ENCODE assay signal across 11 cellular contexts in genomic region chr5:168712280-168712924, GRCh38.
DNase-seq lines count a peak whose midpoint lies in the region; ATAC-seq and TF ChIP-seq lines count a peak whose summit lies in the region.
"Had no signal": no experiment of that assay in that cellular context is flagged by ENCODE, and none has a peak within 500 bp of the region (broad histone marks: within the 10 kb centered on the region; RNA-seq: fewer than 3 reads in every experiment).

No MANE protein-coding gene starts in this region.

- no peak for TF ChIP-seq POLR2A in NB4 (IDR thresholded peaks at IDR 0.05; ENCODE audit: extremely low read depth, insufficient read length)

- H3K4me3 ChIP-seq in NB4 (ENCODE audit: low read depth, low read length) (no peak overlapping the region), epithelial cell of esophagus (ENCODE audit: low read length) (no peak overlapping the region)
- H3K4me3 ChIP-seq: suprapubic skin had no signal

- peak overlapping the region; percentile 87 for H3K27ac Mint-ChIP-seq in osteocyte (ENCODE audit: unreplicated experiment)
- H3K27ac Mint-ChIP-seq: activated CD4-positive, alpha-beta memory T cell treated with anti-CD3 and anti-CD28 coated beads for 36 hours had no signal

- no peak for TF ChIP-seq CTCF in NB4 (IDR thresholded peaks at IDR 0.05; ENCODE audit: low read depth, low read length)
- TF ChIP-seq CTCF in epithelial cell of esophagus (IDR thresholded peaks at IDR 0.05; ENCODE audit: insufficient read depth, low read depth, low read length, missing control alignments) = no peak
- TF ChIP-seq CTCF in osteocyte (IDR thresholded peaks at IDR 0.05) = no peak

- H3K9me3 Mint-ChIP-seq in osteocyte (ENCODE audit: unreplicated experiment) = no peaks in the 10 kb centered on the region
- H3K9me3 Mint-ChIP-seq: activated CD4-positive, alpha-beta memory T cell treated with anti-CD3 and anti-CD28 coated beads for 36 hours had no signal

- ATAC-seq in GM19395 (IDR thresholded peaks at IDR 0.05; ENCODE audit: unreplicated experiment) = no peak
- no peak for ATAC-seq in HG02870 (IDR thresholded peaks at IDR 0.05; ENCODE audit: unreplicated experiment)

- peaks cover 20% of the 10 kb centered on the region for H3K4me1 Mint-ChIP-seq in osteocyte (ENCODE audit: unreplicated experiment)

- peak overlapping the region; percentile 12 for H3K4me3 Mint-ChIP-seq in osteocyte (ENCODE audit: unreplicated experiment)
- H3K4me3 Mint-ChIP-seq: activated CD4-positive, alpha-beta memory T cell treated with anti-CD3 and anti-CD28 coated beads for 36 hours had no signal

- no peaks in the 10 kb centered on the region for H3K27me3 Mint-ChIP-seq in osteocyte (ENCODE audit: unreplicated experiment)
- H3K27me3 Mint-ChIP-seq: activated CD4-positive, alpha-beta memory T cell treated with anti-CD3 and anti-CD28 coated beads for 36 hours had no signal

- H3K36me3 Mint-ChIP-seq in osteocyte (ENCODE audit: unreplicated experiment) = no peaks in the 10 kb centered on the region
- H3K36me3 Mint-ChIP-seq: activated CD4-positive, alpha-beta memory T cell treated with anti-CD3 and anti-CD28 coated beads for 36 hours had no signal

- DNase-seq in GM03348 (ENCODE audit: low spot score) (peak; percentile 92), NB4 (ENCODE audit: low read depth) (peak; percentile 13), epithelial cell of esophagus (ENCODE audit: low read depth) (peak; percentile 97), osteocyte (ENCODE audit: extremely low spot score, unreplicated experiment) (peak; percentile 85), occipital lobe (lab: John Stamatoyannopoulos, UW) (no peak), RPMI8226 (no peak)
- DNase-seq: activated CD4-positive, alpha-beta memory T cell treated with anti-CD3 and anti-CD28 coated beads for 36 hours; posterior cingulate gyrus had no signal

Comparison
In these comparisons a context has a peak if more than half of its experiments do, and no peak if none do; other contexts are left out.
1. DNase-seq: peak in GM03348 (single experiment), NB4 (single experiment), epithelial cell of esophagus (single experiment) and osteocyte (single experiment); none in occipital lobe (single experiment) and RPMI8226 (single experiment).